In the genomic region with DNA sequence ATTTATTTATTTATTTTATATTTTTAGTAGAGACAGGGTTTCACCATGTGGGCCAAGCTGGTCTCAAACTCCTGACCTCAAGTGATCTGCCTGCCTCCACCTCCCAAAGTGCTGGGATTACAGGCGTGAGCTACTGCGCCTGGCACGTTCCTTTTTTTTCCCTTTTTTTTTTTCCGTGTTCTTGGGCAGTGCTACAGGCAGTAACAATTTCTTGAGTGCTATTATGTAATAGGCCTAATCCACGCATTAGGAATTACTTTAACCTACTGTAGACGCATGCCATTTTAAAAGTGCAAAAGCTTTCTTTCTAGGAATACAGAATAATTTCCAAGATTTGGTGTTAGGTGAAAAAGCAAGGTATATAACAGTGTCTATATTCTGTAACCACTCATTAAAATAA, we compare ENCODE assay signal across 19 cellular contexts.
"Had no signal": no experiment of that assay in that cellular context is flagged by ENCODE, and none has a peak within 500 bp of the region (broad histone marks: within the 10 kb centered on the region; RNA-seq: fewer than 3 reads in every experiment).

No MANE protein-coding gene starts in this region.

- FAIRE-seq: endometrium, frontal cortex, small intestine had no signal

- H2AFZ ChIP-seq: neural progenitor cell had no signal

- H3K4me2 ChIP-seq: neural progenitor cell had no signal

- H3K27ac ChIP-seq: heart left ventricle, neural progenitor cell, ovary, right atrium auricular region, stomach, uterus had no signal

- H3K4me3 ChIP-seq: heart left ventricle, neural progenitor cell, ovary, right atrium auricular region, stomach, uterus had no signal

- H3K27me3 ChIP-seq: heart left ventricle, neural progenitor cell, ovary, right atrium auricular region, stomach, uterus had no signal

- DNase-seq: effector memory CD4-positive, alpha-beta T cell; heart left ventricle; hippocampal formation; left colon; nucleus accumbens; ovary; small intestine; stimulated activated CD4-positive, alpha-beta T cell treated with anti-CD3 and anti-CD28 coated beads, Interleukin-4, amount 100 ng/mL, for 24 hours; stimulated activated naive B cell treated with anti-CD40 and anti-IgM and Interleukin-4, amounts not matched to agents 10 μg/mL and 1 μg/mL and 100 μg/mL, for 72 hours; stomach; substantia nigra; trophoblast cell; uterus had no signal

- H3K9ac ChIP-seq: neural progenitor cell had no signal

- H3K36me3 ChIP-seq: heart left ventricle, neural progenitor cell, ovary, right atrium auricular region, stomach, uterus had no signal

- ATAC-seq: esophagus mucosa; natural killer cell treated with Interleukin-12 subunit alpha and Interleukin-12 subunit beta and Interleukin-15 and Interleukin-18, amount 100 ng/mL, for 72 hours; stimulated activated naive B cell treated with anti-CD40 and anti-IgM and Interleukin-4, amounts not matched to agents 10 μg/mL and 1 μg/mL and 100 μg/mL, for 72 hours had no signal

- H3K9me3 ChIP-seq: heart left ventricle, ovary, right atrium auricular region, stomach, uterus had no signal

- H3K4me1 ChIP-seq: neural progenitor cell, uterus had no signal
